Comparison of ENCODE assay signal across 17 cellular contexts in genomic region chr22:17234144-17234623, GRCh38. TPM values are rescaled to one million over a fixed set of nuclear protein-coding genes. Genes with fewer than 3 reads are reported as not detected.
A peak's percentile ranks its signal among the peaks of the same experiment; 100 is the strongest.
DNase-seq lines count a peak whose midpoint lies in the region; ATAC-seq and TF ChIP-seq lines count a peak whose summit lies in the region.
"Had no signal": no experiment of that assay in that cellular context is flagged by ENCODE, and none has a peak within 500 bp of the region (broad histone marks: within the 10 kb centered on the region; RNA-seq: fewer than 3 reads in every experiment).

No MANE protein-coding gene starts in this region.

- no peak overlapping the region for H2BK15ac ChIP-seq in H9 (ENCODE audit: low read depth, low read length)

- peak; percentile 71 for TF ChIP-seq CTCF in 22Rv1 (IDR thresholded peaks at IDR 0.05)
- peak; percentile 73 for TF ChIP-seq CTCF in H9 (conservative IDR thresholded peaks at IDR 0.05)
- no peak for TF ChIP-seq CTCF in tibial nerve (IDR thresholded peaks at IDR 0.05)

- no peak overlapping the region for H3K9ac ChIP-seq in H9 (ENCODE audit: extremely low read depth, insufficient read length, low read length)

- H3K79me1 ChIP-seq in H9 (ENCODE audit: insufficient read depth, low read depth, low read length, poor library complexity, severe bottlenecking) = no peaks in the 10 kb centered on the region

- peak; percentile 55 for ATAC-seq in left colon
- no peak for ATAC-seq in HG02973 (IDR thresholded peaks at IDR 0.05; ENCODE audit: unreplicated experiment)
- no peak for ATAC-seq in GM21447 (IDR thresholded peaks at IDR 0.05; ENCODE audit: unreplicated experiment)
- ATAC-seq: natural killer cell, T-helper 17 cell had no signal

- no peaks in the 10 kb centered on the region for H3K79me2 ChIP-seq in H9 (ENCODE audit: insufficient read depth, low read length)

- no peak overlapping the region for H3K18ac ChIP-seq in H9 (ENCODE audit: insufficient read length, low read depth, low read length)

- H2BK120ac ChIP-seq in H9 (ENCODE audit: low read depth, low read length, poor library complexity, severe bottlenecking) = no peak overlapping the region

- no peak overlapping the region for H4K91ac ChIP-seq in H9 (ENCODE audit: insufficient read length, low read depth, low read length)

- no peak overlapping the region for H3K23ac ChIP-seq in H9 (ENCODE audit: insufficient read length, low read depth, low read length)

- no peaks in the 10 kb centered on the region for H4K20me1 ChIP-seq in H9 (ENCODE audit: control insufficient read depth, insufficient read depth, insufficient read length)

- peaks cover 2% of the 10 kb centered on the region for H3K23me2 ChIP-seq in H9 (ENCODE audit: insufficient read length, low read depth, low read length, poor library complexity, severe bottlenecking)

- no peak for TF ChIP-seq EP300 in tibial nerve (IDR thresholded peaks at IDR 0.05)

- H3K27me3 Mint-ChIP-seq in H9 (ENCODE audit: low read depth) = no peaks in the 10 kb centered on the region; the same call in 1 of the 2 replicates
- H3K27me3 Mint-ChIP-seq: T-helper 17 cell had no signal

- H3T11ph ChIP-seq in H9 (ENCODE audit: low read length) = no peak overlapping the region

- H3K4me1 ChIP-seq in H9 (ENCODE audit: insufficient read depth, low read length) (peaks cover 14% of the 10 kb centered on the region), tibial nerve (peaks cover 0 to 3% (median 0%) of the 10 kb centered on the region in 4 donors)

- TF ChIP-seq POLR2A in tibial nerve (IDR thresholded peaks at IDR 0.05) = no peak

- H3K27ac Mint-ChIP-seq in H9 = peak overlapping the region; percentile 93 to 97 (median 93)
- H3K27ac Mint-ChIP-seq: natural killer cell had no signal

- intact Hi-C loops in left colon (cut with DNase I, micrococcal nuclease) = no loop called here

- H3K27me3 ChIP-seq in H9 (ENCODE audit: insufficient read depth, low read length) (no peaks in the 10 kb centered on the region), tibial nerve (peaks cover 0 to 7% of the 10 kb centered on the region in 2 donors)

- H2AFZ ChIP-seq in H9 (ENCODE audit: low read length) = no peak overlapping the region

- no peak overlapping the region for H3K14ac ChIP-seq in H9 (ENCODE audit: insufficient read depth, low read length)

- H4K8ac ChIP-seq in H9 (replicated peaks; ENCODE audit: insufficient read length, low read depth, low read length) = no peak overlapping the region

- H3K56ac ChIP-seq in H9 (ENCODE audit: insufficient read length, low read depth, low read length) = no peak overlapping the region

- no peaks in the 10 kb centered on the region for H3K36me3 Mint-ChIP-seq in H9 (ENCODE audit: insufficient read depth in 1 of 3, low read depth in 3 of 3)
- H3K36me3 Mint-ChIP-seq: natural killer cell had no signal

- no CpG with 5 or more reads among the region's 15 CpGs for WGBS in H9 (ENCODE audit: extremely low coverage, insufficient read length, low lambda C conversion rate)
- 45 to 59% methylated on average over 15 of the region's 15 CpGs for WGBS in tibial nerve, 2 donors

- no peaks in the 10 kb centered on the region for H3K9me3 Mint-ChIP-seq in H9
- H3K9me3 Mint-ChIP-seq: natural killer cell had no signal

- H3K27ac ChIP-seq in 22Rv1 = no peak overlapping the region
- H3K27ac ChIP-seq in H9 (ENCODE audit: insufficient read length, low read depth, low read length) = peak overlapping the region; percentile 42
- H3K27ac ChIP-seq in tibial nerve = no peak overlapping the region

- peak; percentile 98 for DNase-seq in H9
- peak; percentile 82 for DNase-seq in ecto neural progenitor cell (ENCODE audit: low spot score)
- DNase-seq in left colon = no peak
- DNase-seq in tibial nerve (ENCODE audit: low spot score in 2 of 2) = no peak
- DNase-seq in T1000 (lab: John Stamatoyannopoulos, UW) = no peak
- DNase-seq: ACHN; activated T-cell treated with anti-CD3 and anti-CD28 coated beads for 4 hours; HCEC 1CT; natural killer cell; NCI-H187 treated with DMSO at 0.1 percent for 48 hours; NCI-H526; right cardiac atrium; stimulated activated CD4-positive, alpha-beta T cell treated with anti-CD3 and anti-CD28 coated beads, Interleukin-2, amount 100 ng/mL, for 48 hours; T-helper 17 cell had no signal

- no peaks in the 10 kb centered on the region for H3K36me3 ChIP-seq in tibial nerve

- H2AK5ac ChIP-seq in H9 (ENCODE audit: insufficient read length, low read length) = no peak overlapping the region

- no peak overlapping the region for H3K4ac ChIP-seq in H9 (ENCODE audit: low read depth, low read length)

- no peak overlapping the region for H3K4me3 ChIP-seq in tibial nerve

- H2BK20ac ChIP-seq in H9 (ENCODE audit: low read depth, low read length, poor library complexity, severe bottlenecking) = no peak overlapping the region

- H4K5ac ChIP-seq in H9 (ENCODE audit: insufficient read length, low read depth, low read length) = no peak overlapping the region

- no peak overlapping the region for H2BK12ac ChIP-seq in H9 (ENCODE audit: insufficient read length, low read depth, low read length)

- H3K4me1 Mint-ChIP-seq in H9 = peaks cover 51 to 64% of the 10 kb centered on the region in 2 experiments

- H3K9me3 ChIP-seq in H9 (ENCODE audit: control insufficient read depth, low read depth, low read length) (no peaks in the 10 kb centered on the region), tibial nerve (no peaks in the 10 kb centered on the region)

- no peak overlapping the region for H2BK5ac ChIP-seq in H9 (ENCODE audit: insufficient read length, low read length)

- peak overlapping the region; percentile 42 to 51; a peak in 3 of 5 replicates for H3K4me3 Mint-ChIP-seq in H9
- H3K4me3 Mint-ChIP-seq: natural killer cell, T-helper 17 cell had no signal

- peak overlapping the region; percentile 9 for H3K4me2 ChIP-seq in H9 (ENCODE audit: insufficient read depth, insufficient read length, low read length)

RNA-seq across cellular contexts. Expression of gene ADA2, which starts 14.9 kb away (rescaled TPM):
- total RNA-seq in H9 (2021) = 57.2 and 59.3 TPM in 2 replicates
- total RNA-seq in left colon = 10 to 100 TPM in 1 of 2 donors, 1 to 10 TPM in 1; 7.5 to 19.2 TPM
- 10 to 100 TPM in 3 of 4 donors, 1 to 10 TPM in 1; 8.6 to 15.6 (median 13.2) TPM for total RNA-seq in tibial nerve

Comparison
In these comparisons a context has a peak if more than half of its experiments do, and no peak if none do; other contexts are left out.
1. CTCF ChIP-seq: peak in 22Rv1 (single experiment) and H9 (single experiment); none in tibial nerve (0 of 5).
2. DNase-seq: peak in H9 (single experiment) and ecto neural progenitor cell (single experiment); none in left colon (0 of 2), tibial nerve (0 of 2) and T1000 (single experiment).